ENCODE assay signal across 1 cellular context in genomic region chr6:38701551-38701950, GRCh38.
TF ChIP-seq lines count a peak whose summit lies in the region.

No MANE protein-coding gene starts in this region.

TF ChIP-seq in GM23338, 12 proteins besides CTCF, POLR2A, EP300 and RAD21 (continued from another document):
- TF ChIP-seq ZNF462 (CRISPR knock-in tag; IDR thresholded peaks at IDR 0.05) (no peak), STAT1 (IDR thresholded peaks at IDR 0.05; ENCODE audit: unreplicated experiment) (no peak), JUNB (IDR thresholded peaks at IDR 0.05; ENCODE audit: unreplicated experiment) (no peak), EZH2 (IDR thresholded peaks at IDR 0.05; ENCODE audit: low read depth, unreplicated experiment) (no peak)
TF ChIP-seq in GM23338: peak in this region for 0.
